In genomic region chr1:69913967-69914366, GRCh38 we compare ENCODE assay signal across 11 cellular contexts.
DNase-seq lines count a peak whose midpoint lies in the region; TF ChIP-seq lines count a peak whose summit lies in the region.
"Had no signal": no experiment of that assay in that cellular context is flagged by ENCODE, and none has a peak within 500 bp of the region (broad histone marks: within the 10 kb centered on the region; RNA-seq: fewer than 3 reads in every experiment).

No MANE protein-coding gene starts in this region.

- no peak for TF ChIP-seq CTCF in fibroblast of villous mesenchyme (IDR thresholded peaks at IDR 0.05; ENCODE audit: insufficient read depth, low read depth, low read length)

- DNase-seq in H4 (ENCODE audit: low spot score) (peak; percentile 43), amniotic epithelial cell (ENCODE audit: low read depth) (peak; percentile 81), fibroblast of villous mesenchyme (ENCODE audit: low read depth) (peak; percentile 79), superior temporal gyrus (ENCODE audit: extremely low spot score) (peak; percentile 41), NCI-H1105 treated with DMSO at 0.1 percent for 48 hours (lab: John Stamatoyannopoulos, UW) (no peak), NCI-H1092 (lab: John Stamatoyannopoulos, UW) (no peak)
- no peak for DNase-seq in stimulated activated CD4-positive, alpha-beta T cell treated with anti-CD3 and anti-CD28 coated beads, Interleukin-4, amount 100 ng/mL, for 24 hours
- DNase-seq: activated naive CD4-positive, alpha-beta T cell treated with Interleukin-2 at 50 U/mL for 16 hours; cerebellar nuclear complex; NCI-H187 treated with DMSO at 0.1 percent for 48 hours; NCI-H748 treated with DMSO at 0.1 percent for 48 hours had no signal

- H3K4me3 ChIP-seq in fibroblast of villous mesenchyme (ENCODE audit: low read depth, low read length) = no peak overlapping the region

Comparison
In these comparisons a context has a peak if more than half of its experiments do, and no peak if none do; other contexts are left out.
1. DNase-seq: peak in H4 (single experiment), amniotic epithelial cell (single experiment), fibroblast of villous mesenchyme (single experiment) and superior temporal gyrus (single experiment); none in NCI-H1105 treated with DMSO at 0.1 percent for 48 hours (single experiment), stimulated activated CD4-positive, alpha-beta T cell treated with anti-CD3 and anti-CD28 coated beads, Interleukin-4, amount 100 ng/mL, for 24 hours (single experiment) and NCI-H1092 (single experiment).